In the genomic region with DNA sequence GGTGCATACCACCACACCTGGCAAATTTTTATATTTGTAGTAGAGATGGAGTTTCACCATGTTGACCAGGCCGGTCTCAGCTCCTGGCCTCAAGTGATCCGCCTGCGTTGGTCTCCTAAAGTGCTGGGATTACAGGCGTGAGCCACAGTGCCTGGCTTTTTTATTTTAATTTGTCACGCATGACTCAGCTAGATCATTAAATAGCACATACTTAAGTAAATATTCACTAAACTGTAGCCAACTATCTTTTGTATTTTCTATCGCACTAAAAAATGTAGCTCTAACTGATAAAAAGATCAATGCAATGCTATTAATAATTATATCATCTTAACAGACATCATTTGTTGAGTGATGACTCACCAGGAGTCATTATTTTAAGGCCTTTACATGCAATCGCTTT, we compare ENCODE assay signal across 32 cellular contexts.
"Had no signal": no experiment of that assay in that cellular context is flagged by ENCODE, and none has a peak within 500 bp of the region (broad histone marks: within the 10 kb centered on the region; RNA-seq: fewer than 3 reads in every experiment).

No MANE protein-coding gene starts in this region.

- H3K27ac ChIP-seq: adrenal gland, body of pancreas, breast epithelium, Peyer's patch, RWPE1 had no signal

- H3K27me3 ChIP-seq: adrenal gland, body of pancreas, breast epithelium, Peyer's patch had no signal

- H3K9me3 ChIP-seq: adrenal gland, body of pancreas, Peyer's patch had no signal

- DNase-seq: activated CD4-positive, alpha-beta memory T cell treated with anti-CD3 and anti-CD28 coated beads for 36 hours; activated CD4-positive, alpha-beta T cell treated with anti-CD3 and anti-CD28 coated beads for 4 hours; activated CD4-positive, alpha-beta T cell treated with anti-CD3 and anti-CD28 coated beads, Interleukin-2, amount 50 U/mL, for 1 hour; activated CD8-positive, alpha-beta memory T cell treated with anti-CD3 and anti-CD28 coated beads, Interleukin-2, amount 50 U/mL, for 4 hours; activated gamma-delta T cell treated with Interleukin-2 at 50 U/mL for 16 hours; activated naive CD4-positive, alpha-beta T cell treated with anti-CD3 and anti-CD28 coated beads for 36 hours; activated T-cell treated with anti-CD3 and anti-CD28 coated beads for 4 hours; activated T-cell treated with anti-CD3 and anti-CD28 coated beads, Interleukin-2, amount 50 U/mL, for 4 hours; adrenal gland; body of pancreas; Kasumi-1; KG1; NCI-H1417; NCI-H146; NCI-H187; NCI-H2029 treated with DMSO at 0.1 percent for 48 hours; NCI-H2107; NCI-H2171; NCI-H510A; NCI-H526; NCI-H748 treated with DMSO at 0.1 percent for 48 hours; NK-92 treated with Interleukin-12 subunit alpha and Interleukin-12 subunit beta, amount 100 ng/mL, for 24 hours; PC-3; Peyer's patch; SIG-M5; T1000 had no signal

- H3K36me3 ChIP-seq: adrenal gland, breast epithelium, Peyer's patch had no signal

- H3K4me3 ChIP-seq: adrenal gland, body of pancreas, breast epithelium, Peyer's patch had no signal

- ATAC-seq: activated CD4-positive, CD25-positive, alpha-beta regulatory T cell treated with anti-CD3 and anti-CD28 coated beads, Interleukin-2, amount 50 U/mL, for 24 hours; activated naive CD4-positive, alpha-beta T cell treated with anti-CD3 and anti-CD28 coated beads, Interleukin-2, amount 50 U/mL, for 72 hours; activated T-cell treated with anti-CD3 and anti-CD28 coated beads, Interleukin-2, amount 50 U/mL, for 4 hours; body of pancreas; PC-3; Right ventricle myocardium inferior; WTC11 had no signal
